In genomic region chr12:4274960-4275868, GRCh38 we compare ENCODE assay signal across 8 cellular contexts. TPM values are rescaled to one million over a fixed set of nuclear protein-coding genes. Genes with fewer than 3 reads are reported as not detected.
DNase-seq lines count a peak whose midpoint lies in the region; ATAC-seq and TF ChIP-seq lines count a peak whose summit lies in the region.

No MANE protein-coding gene starts in this region.

- ATAC-seq in naive thymus-derived CD8-positive, alpha-beta T cell: no peak
- ATAC-seq in GM19455 (IDR thresholded peaks at IDR 0.05; ENCODE audit: unreplicated experiment): no peak
- no peak for ATAC-seq in activated CD4-positive, CD25-positive, alpha-beta regulatory T cell treated with anti-CD3 and anti-CD28 coated beads, Interleukin-2, amount 50 U/mL, for 24 hours

- no peaks in the 10 kb centered on the region for H3K27me3 Mint-ChIP-seq in naive thymus-derived CD8-positive, alpha-beta T cell

- H3K36me3 ChIP-seq in BJ (ENCODE audit: control insufficient read depth, insufficient read depth, low read length): no peaks in the 10 kb centered on the region

- H3K36me3 Mint-ChIP-seq in naive thymus-derived CD8-positive, alpha-beta T cell: peaks cover 4 to 43% (median 8%) of the 10 kb centered on the region in 3 donors

- in situ Hi-C loops in GM13977 (cut with MboI; ENCODE audit: low pct_unique_long_range_greater_than_20kb, low sequenced_read_pairs, unreplicated experiment): loop anchor here (10.0 kb wide), 3 partner anchors 170 to 380 kb away; no protein-coding TSS in a partner anchor

- TF ChIP-seq POLR2A in NB4 (IDR thresholded peaks at IDR 0.05; ENCODE audit: extremely low read depth, insufficient read length): no peak

- TF ChIP-seq CTCF in BJ (IDR thresholded peaks at IDR 0.05; ENCODE audit: insufficient read depth, low read depth, low read length) (no peak), NB4 (IDR thresholded peaks at IDR 0.05; ENCODE audit: low read depth, low read length) (no peak), GM13977 (IDR thresholded peaks at IDR 0.05; ENCODE audit: extremely low read depth, insufficient read depth, missing control alignments) (no peak)

- CTCF ChIA-PET in BJ (lab: Yijun Ruan, JAX): interaction anchor here (0.7 to 6.8 kb wide), 10 partner anchors 14 to 1469 kb away, joined by 3 to 95 read pairs (median 10); no protein-coding TSS in a partner anchor

- H3K27me3 ChIP-seq in BJ (ENCODE audit: control insufficient read depth, insufficient read depth, low read length): peaks cover 55% of the 10 kb centered on the region

- H3K9me3 Mint-ChIP-seq in naive thymus-derived CD8-positive, alpha-beta T cell: no peaks in the 10 kb centered on the region

- no peak for DNase-seq in BJ (ENCODE audit: low read depth)
- peak; percentile 38 for DNase-seq in NB4 (ENCODE audit: low read depth)
- DNase-seq in ecto neural progenitor cell (ENCODE audit: low spot score): peak; percentile 63
- DNase-seq in naive thymus-derived CD8-positive, alpha-beta T cell: peak in 3 of 10 donors; percentile 22 to 36 (median 24)
- DNase-seq in GM13977 (ENCODE audit: low spot score): no peak
- DNase-seq in middle frontal gyrus (ENCODE audit: extremely low spot score, low spot score): no peak

- peak overlapping the region; percentile 92 to 99 (median 96) for H3K4me3 Mint-ChIP-seq in naive thymus-derived CD8-positive, alpha-beta T cell

- H3K4me1 Mint-ChIP-seq in naive thymus-derived CD8-positive, alpha-beta T cell: peaks cover 23 to 59% (median 48%) of the 10 kb centered on the region in 4 donors

- H3K4me3 ChIP-seq in BJ (ENCODE audit: low read depth, low read length) (peak overlapping the region; percentile 23), NB4 (ENCODE audit: low read depth, low read length) (peak overlapping the region; percentile 93)

- H3K27ac Mint-ChIP-seq in naive thymus-derived CD8-positive, alpha-beta T cell: peak overlapping the region; percentile 86 to 99 (median 96)

- POLR2A ChIA-PET in BJ (lab: Charles Lee): no interaction called here
- POLR2A ChIA-PET in naive thymus-derived CD8-positive, alpha-beta T cell (lab: Charles Lee): interaction anchor here (0.6 to 7.8 kb wide), 13 partner anchors 14 to 390 kb away, joined by 3 to 42 read pairs (median 5); no protein-coding TSS in a partner anchor

RNA-seq across cellular contexts. Expression of gene CCND2, which starts 1.7 kb away (rescaled TPM):
- 0.64 and 1.4 TPM in 2 replicates for polyA plus RNA-seq in BJ (2011; rRNA removed)
- polyA minus RNA-seq in BJ (2011; rRNA and poly(A)+ RNA removed): 1.8 and 2.6 TPM in 2 replicates
- total RNA-seq in naive thymus-derived CD8-positive, alpha-beta T cell: 10 to 100 TPM; 89.3 to 93.3 TPM
- polyA plus RNA-seq in naive thymus-derived CD8-positive, alpha-beta T cell: 10 to 100 TPM; 69.3 to 94.1 (median 84.9) TPM

RNA-seq across cellular contexts. Expression of gene TIGAR, which starts 45.8 kb away (rescaled TPM):
- polyA plus RNA-seq in BJ (2011; rRNA removed): 6.0 and 15.7 TPM in 2 replicates
- 2.8 and 5.1 TPM in 2 replicates for polyA minus RNA-seq in BJ (2011; rRNA and poly(A)+ RNA removed)
- 10 to 100 TPM; 10.6 to 14.0 TPM for total RNA-seq in naive thymus-derived CD8-positive, alpha-beta T cell
- 1 to 10 TPM; 2.1 to 4.2 (median 2.5) TPM for polyA plus RNA-seq in naive thymus-derived CD8-positive, alpha-beta T cell

Comparison
In these comparisons a context has a peak if more than half of its experiments do, and no peak if none do; other contexts are left out.
1. DNase-seq: peak in NB4 (single experiment) and ecto neural progenitor cell (single experiment); none in BJ (single experiment), GM13977 (single experiment) and middle frontal gyrus (single experiment).
2. RNA of gene CCND2, which starts 1.7 kb away (polyA plus RNA-seq): 69.3 to 94.1 TPM in naive thymus-derived CD8-positive, alpha-beta T cell; 0.64 to 1.4 TPM in BJ; every median in the first group is over 10 times any median in the second.